8 cellular contexts compared by ENCODE assay signal in genomic region chr1:28144203-28145135, GRCh38. TPM values are rescaled to one million over a fixed set of nuclear protein-coding genes. Genes with fewer than 3 reads are reported as not detected.
DNase-seq lines count a peak whose midpoint lies in the region; ATAC-seq and TF ChIP-seq lines count a peak whose summit lies in the region.

No MANE protein-coding gene starts in this region.

- H3K36me3 ChIP-seq in mucosa of descending colon (ENCODE audit: low read depth) = no peaks in the 10 kb centered on the region

- ATAC-seq in HG02884 (IDR thresholded peaks at IDR 0.05; ENCODE audit: unreplicated experiment) (peak; percentile 79), mucosa of descending colon (peak; percentile 24)

- H3K36me3 Mint-ChIP-seq in activated naive CD4-positive, alpha-beta T cell treated with anti-CD3 and anti-CD28 coated beads for 36 hours (ENCODE audit: low read depth) = no peaks in the 10 kb centered on the region

- in situ Hi-C loops in SK-MEL-5 (cut with HindIII; ENCODE audit: low pct_unique_long_range_greater_than_20kb, low sequenced_read_pairs) = no loop called here

- H3K27ac Mint-ChIP-seq in activated naive CD4-positive, alpha-beta T cell treated with anti-CD3 and anti-CD28 coated beads for 36 hours = no peak overlapping the region

- H3K4me3 Mint-ChIP-seq in activated naive CD4-positive, alpha-beta T cell treated with anti-CD3 and anti-CD28 coated beads for 36 hours = no peak overlapping the region

- no peak overlapping the region for H3K4me3 ChIP-seq in mucosa of descending colon

- CTCF ChIA-PET in activated naive CD4-positive, alpha-beta T cell treated with anti-CD3 and anti-CD28 coated beads for 36 hours (lab: Charles Lee) = interaction anchor here (0.6 to 1.7 kb wide), 5 partner anchors 24 to 280 kb away, joined by 3 to 5 read pairs (median 3); partner anchors contain the start of gene EYA3

- no peaks in the 10 kb centered on the region for H3K9me3 Mint-ChIP-seq in activated naive CD4-positive, alpha-beta T cell treated with anti-CD3 and anti-CD28 coated beads for 36 hours

- peaks cover 16% of the 10 kb centered on the region for H3K4me1 Mint-ChIP-seq in activated naive CD4-positive, alpha-beta T cell treated with anti-CD3 and anti-CD28 coated beads for 36 hours (ENCODE audit: low read depth)

- H3K9me3 ChIP-seq in mucosa of descending colon = no peaks in the 10 kb centered on the region

- H3K4me1 ChIP-seq in mucosa of descending colon (ENCODE audit: low read depth) = no peaks in the 10 kb centered on the region

- TF ChIP-seq CTCF in mucosa of descending colon (IDR thresholded peaks at IDR 0.05) = no peak

- peaks cover 7% of the 10 kb centered on the region for H3K27me3 Mint-ChIP-seq in activated naive CD4-positive, alpha-beta T cell treated with anti-CD3 and anti-CD28 coated beads for 36 hours (ENCODE audit: low read depth)

- intact Hi-C loops in activated naive CD4-positive, alpha-beta T cell treated with anti-CD3 and anti-CD28 coated beads for 36 hours (cut with micrococcal nuclease) = loop anchor here (1.0 to 2.0 kb wide), 5 partner anchors 25 to 88 kb away; no protein-coding TSS in a partner anchor
- intact Hi-C loops in mucosa of descending colon (cut with DNase I, micrococcal nuclease) = no loop called here

- DNase-seq in activated naive CD4-positive, alpha-beta T cell treated with anti-CD3 and anti-CD28 coated beads for 36 hours = peak; percentile 77
- no peak for DNase-seq in activated naive CD4-positive, alpha-beta T cell treated with anti-CD3 and anti-CD28 coated beads, Interleukin-2, amount 50 U/mL, for 16 hours
- DNase-seq in SK-MEL-5 (ENCODE audit: low read depth, low spot score) (peak; percentile 59), mucosa of descending colon (no peak), hepatic stellate cell (ENCODE audit: low spot score) (no peak), DMS79 (lab: John Stamatoyannopoulos, UW) (no peak), T-helper 9 cell (no peak)

RNA-seq across cellular contexts. Expression of gene PTAFR, which starts 32.0 kb away (rescaled TPM):
- total RNA-seq in activated naive CD4-positive, alpha-beta T cell treated with anti-CD3 and anti-CD28 coated beads for 36 hours = under 1 TPM; 0.05 to 0.07 TPM
- 0.24 and 0.29 TPM in 2 replicates for total RNA-seq in SK-MEL-5 (2014; rRNA removed; shearing (Covaris generic))
- 0.37 and 0.87 TPM in 2 replicates for polyA plus RNA-seq in SK-MEL-5 (2015; cell fraction: cytosol; rRNA removed)
- 0.20 and 0.39 TPM in 2 replicates for polyA plus RNA-seq in SK-MEL-5 (2015; cell fraction: nucleus; rRNA removed)
- total RNA-seq in mucosa of descending colon = 1 to 10 TPM; 2.4 to 4.8 (median 4.0) TPM

RNA-seq across cellular contexts. Expression of gene EYA3, which starts 56.1 kb away (rescaled TPM):
- total RNA-seq in activated naive CD4-positive, alpha-beta T cell treated with anti-CD3 and anti-CD28 coated beads for 36 hours = 10 to 100 TPM; 25.4 to 25.9 TPM
- total RNA-seq in SK-MEL-5 (2014; rRNA removed; shearing (Covaris generic)) = 20.9 and 22.6 TPM in 2 replicates
- 10.3 and 17.3 TPM in 2 replicates for polyA plus RNA-seq in SK-MEL-5 (2015; cell fraction: cytosol; rRNA removed)
- 43.0 and 43.7 TPM in 2 replicates for polyA plus RNA-seq in SK-MEL-5 (2015; cell fraction: nucleus; rRNA removed)
- total RNA-seq in mucosa of descending colon = 10 to 100 TPM; 19.2 to 22.8 (median 19.9) TPM

Comparison
In these comparisons a context has a peak if more than half of its experiments do, and no peak if none do; other contexts are left out.
1. DNase-seq: peak in activated naive CD4-positive, alpha-beta T cell treated with anti-CD3 and anti-CD28 coated beads for 36 hours (single experiment) and SK-MEL-5 (single experiment); none in activated naive CD4-positive, alpha-beta T cell treated with anti-CD3 and anti-CD28 coated beads, Interleukin-2, amount 50 U/mL, for 16 hours (single experiment), mucosa of descending colon (0 of 3), hepatic stellate cell (single experiment), DMS79 (single experiment) and T-helper 9 cell (single experiment).